In genomic region chr20:46362931-46363872, GRCh38 we compare ENCODE assay signal across 8 cellular contexts. TPM values are rescaled to one million over a fixed set of nuclear protein-coding genes. Genes with fewer than 3 reads are reported as not detected.
DNase-seq lines count a peak whose midpoint lies in the region; ATAC-seq and TF ChIP-seq lines count a peak whose summit lies in the region.

No MANE protein-coding gene starts in this region.

- no peaks in the 10 kb centered on the region for H3K9me3 ChIP-seq in tibial artery

- ATAC-seq in GM18502 (IDR thresholded peaks at IDR 0.05; ENCODE audit: poor library complexity, unreplicated experiment), result peak; percentile 25
- peak; percentile 9 for ATAC-seq in HG03064 (IDR thresholded peaks at IDR 0.05; ENCODE audit: low read depth, unreplicated experiment)

- H3K27me3 ChIP-seq in layer of hippocampus (ENCODE audit: control insufficient read depth, insufficient read depth, low read length), result no peaks in the 10 kb centered on the region
- no peaks in the 10 kb centered on the region for H3K27me3 ChIP-seq in tibial artery

- peaks cover 58% of the 10 kb centered on the region for H3K4me1 Mint-ChIP-seq in activated T-helper 1 cell treated with anti-CD3 and anti-CD28 coated beads, Interleukin-12 subunit alpha, Interleukin-12 subunit beta, Interleukin-2, Interleukin-4 antibody, amounts not matched to agents 30 ng/mL and 10 ng/mL and 1 ng/mL, durations not matched to agents 14 hours and 24 hours and 36 hours (ENCODE audit: low read depth)

- TF ChIP-seq CTCF in tibial artery (IDR thresholded peaks at IDR 0.05), result no peak

- H3K27ac ChIP-seq in layer of hippocampus (ENCODE audit: low read depth, low read length) (peak overlapping the region; percentile 95), tibial artery (peak overlapping the region; percentile 90 to 97)

- intact Hi-C loops in activated T-helper 1 cell treated with anti-CD3 and anti-CD28 coated beads, Interleukin-12 subunit alpha, Interleukin-12 subunit beta, Interleukin-2, Interleukin-4 antibody, amounts not matched to agents 30 ng/mL and 10 ng/mL and 1 ng/mL, durations not matched to agents 14 hours and 24 hours and 36 hours (cut with micrococcal nuclease), result loop anchor here (1.0 to 10.0 kb wide), 6 partner anchors 13 to 1478 kb away; partner anchors contain the start of genes CDH22, DNTTIP1, WFDC3 and YWHAB
- intact Hi-C loops in tibial artery (cut with DNase I; ENCODE audit: low total_unique reads), result no loop called here

- no peak for DNase-seq in activated T-helper 1 cell treated with anti-CD3 and anti-CD28 coated beads, Interleukin-12 subunit alpha, Interleukin-12 subunit beta, Interleukin-2, Interleukin-4 antibody, amounts not matched to agents 30 ng/mL and 10 ng/mL and 1 ng/mL, durations not matched to agents 14 hours and 24 hours and 36 hours (ENCODE audit: low spot score)
- DNase-seq in tibial artery, result no peak
- DNase-seq in activated CD4-positive, CD25-positive, alpha-beta regulatory T cell treated with anti-CD3 and anti-CD28 coated beads, Interleukin-2, amount 50 U/mL, for 72 hours, result no peak
- DNase-seq in COR-L47 (lab: John Stamatoyannopoulos, UW), result no peak
- DNase-seq in activated CD8-positive, alpha-beta memory T cell treated with anti-CD3 and anti-CD28 coated beads, Interleukin-2, amount 50 U/mL, for 48 hours, result no peak

- H3K36me3 Mint-ChIP-seq in activated T-helper 1 cell treated with anti-CD3 and anti-CD28 coated beads, Interleukin-12 subunit alpha, Interleukin-12 subunit beta, Interleukin-2, Interleukin-4 antibody, amounts not matched to agents 30 ng/mL and 10 ng/mL and 1 ng/mL, durations not matched to agents 14 hours and 24 hours and 36 hours (ENCODE audit: low read depth), result peaks cover 45% of the 10 kb centered on the region

- peak overlapping the region; percentile 79 for H3K27ac Mint-ChIP-seq in activated T-helper 1 cell treated with anti-CD3 and anti-CD28 coated beads, Interleukin-12 subunit alpha, Interleukin-12 subunit beta, Interleukin-2, Interleukin-4 antibody, amounts not matched to agents 30 ng/mL and 10 ng/mL and 1 ng/mL, durations not matched to agents 14 hours and 24 hours and 36 hours

- H3K9me3 Mint-ChIP-seq in activated T-helper 1 cell treated with anti-CD3 and anti-CD28 coated beads, Interleukin-12 subunit alpha, Interleukin-12 subunit beta, Interleukin-2, Interleukin-4 antibody, amounts not matched to agents 30 ng/mL and 10 ng/mL and 1 ng/mL, durations not matched to agents 14 hours and 24 hours and 36 hours, result no peaks in the 10 kb centered on the region

- peaks cover 0 to 55% (median 36%) of the 10 kb centered on the region in 4 donors for H3K4me1 ChIP-seq in tibial artery

- peak overlapping the region; percentile 76 to 94 for H3K4me3 ChIP-seq in tibial artery

- H3K4me3 Mint-ChIP-seq in activated T-helper 1 cell treated with anti-CD3 and anti-CD28 coated beads, Interleukin-12 subunit alpha, Interleukin-12 subunit beta, Interleukin-2, Interleukin-4 antibody, amounts not matched to agents 30 ng/mL and 10 ng/mL and 1 ng/mL, durations not matched to agents 14 hours and 24 hours and 36 hours, result peak overlapping the region; percentile 93

- peaks cover 13 to 52% (median 28%) of the 10 kb centered on the region in 3 donors for H3K36me3 ChIP-seq in tibial artery

- H3K27me3 Mint-ChIP-seq in activated T-helper 1 cell treated with anti-CD3 and anti-CD28 coated beads, Interleukin-12 subunit alpha, Interleukin-12 subunit beta, Interleukin-2, Interleukin-4 antibody, amounts not matched to agents 30 ng/mL and 10 ng/mL and 1 ng/mL, durations not matched to agents 14 hours and 24 hours and 36 hours (ENCODE audit: insufficient read depth), result no peaks in the 10 kb centered on the region

RNA-seq across cellular contexts. Expression of gene ELMO2, which starts 43.2 kb away (rescaled TPM):
- total RNA-seq in activated T-helper 1 cell treated with anti-CD3 and anti-CD28 coated beads, Interleukin-12 subunit alpha, Interleukin-12 subunit beta, Interleukin-2, Interleukin-4 antibody, amounts not matched to agents 30 ng/mL and 10 ng/mL and 1 ng/mL, durations not matched to agents 14 hours and 24 hours and 36 hours, result 79.7 and 91.1 TPM in 2 replicates

RNA-seq across cellular contexts. Expression of gene CDH22, which starts 54.9 kb away (rescaled TPM):
- total RNA-seq in activated T-helper 1 cell treated with anti-CD3 and anti-CD28 coated beads, Interleukin-12 subunit alpha, Interleukin-12 subunit beta, Interleukin-2, Interleukin-4 antibody, amounts not matched to agents 30 ng/mL and 10 ng/mL and 1 ng/mL, durations not matched to agents 14 hours and 24 hours and 36 hours, result not detected in 2 replicates
